10 cellular contexts compared by ENCODE assay signal in the genomic region with DNA sequence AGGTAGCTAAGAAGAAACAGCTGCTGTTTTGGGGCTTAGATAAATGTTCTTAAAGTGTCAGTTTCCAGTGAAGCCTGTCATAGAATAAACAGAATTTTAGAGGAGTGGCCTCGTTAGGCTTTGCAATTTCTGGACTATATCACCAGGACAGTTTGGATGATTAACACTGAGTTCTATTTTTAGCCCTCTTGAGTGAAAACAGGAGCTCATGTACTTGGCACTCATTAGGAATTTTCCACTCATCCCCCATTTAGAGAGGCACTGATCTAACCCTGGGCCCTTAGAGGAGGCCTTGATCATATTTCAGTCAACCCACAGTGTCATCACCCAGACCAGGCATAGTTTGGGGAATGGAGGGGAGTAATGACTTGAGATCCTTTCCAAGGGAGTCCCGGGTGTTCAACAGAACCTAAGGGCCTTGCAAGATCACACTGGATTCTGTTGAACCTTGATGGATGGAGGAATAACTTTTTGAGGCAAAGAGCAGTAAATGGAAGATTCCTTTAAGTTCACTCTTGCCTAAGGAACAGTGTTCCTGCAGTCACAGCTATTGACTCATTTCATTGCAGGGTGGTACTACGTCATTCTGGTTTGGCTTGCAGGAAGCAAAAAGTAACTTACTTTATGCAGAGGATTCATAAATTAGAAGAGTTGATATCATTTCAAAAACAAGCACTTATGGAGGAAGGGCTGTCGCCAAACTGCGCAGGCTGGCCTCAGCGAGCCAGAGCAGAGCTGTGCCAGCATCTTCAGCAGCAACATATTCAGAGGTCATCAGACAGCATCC.
A peak's percentile ranks its signal among the peaks of the same experiment; 100 is the strongest.
DNase-seq lines count a peak whose midpoint lies in the region; ATAC-seq and TF ChIP-seq lines count a peak whose summit lies in the region.
"Had no signal": no experiment of that assay in that cellular context is flagged by ENCODE, and none has a peak within 500 bp of the region (broad histone marks: within the 10 kb centered on the region; RNA-seq: fewer than 3 reads in every experiment).

No MANE protein-coding gene starts in this region.

- H3K9me3 ChIP-seq in SU-DHL-6 (ENCODE audit: insufficient read depth, low read length) (no peaks in the 10 kb centered on the region), smooth muscle cell (replicated peaks; ENCODE audit: low read depth) (no peaks in the 10 kb centered on the region)

- H3K27me3 Mint-ChIP-seq in HFFc6 (ENCODE audit: insufficient read depth): peaks cover 13% of the 10 kb centered on the region

- peak overlapping the region; percentile 77 for H3K4me3 Mint-ChIP-seq in HFFc6
- H3K4me3 Mint-ChIP-seq: activated naive CD8-positive, alpha-beta T cell treated with anti-CD3 and anti-CD28 coated beads, Interleukin-2, amount 10 ng/mL, durations not matched to agents 7 days and 5 days had no signal

- peak overlapping the region; percentile 18; the same call in 1 of the 2 replicates for H3K27ac ChIP-seq in SU-DHL-6 (ENCODE audit: low read depth, low read length)
- peak overlapping the region; percentile 94 for H3K27ac ChIP-seq in smooth muscle cell (ENCODE audit: low read depth)

- no peaks in the 10 kb centered on the region for H3K36me3 ChIP-seq in SU-DHL-6 (ENCODE audit: low read length)
- no peaks in the 10 kb centered on the region for H3K36me3 ChIP-seq in smooth muscle cell (ENCODE audit: low read depth)

- H3K27ac Mint-ChIP-seq in HFFc6: peak overlapping the region; percentile 96
- H3K27ac Mint-ChIP-seq: activated naive CD8-positive, alpha-beta T cell treated with anti-CD3 and anti-CD28 coated beads, Interleukin-2, amount 10 ng/mL, durations not matched to agents 7 days and 5 days had no signal

- no peaks in the 10 kb centered on the region for H3F3A ChIP-seq in SU-DHL-6 (ENCODE audit: insufficient read depth)
- peaks cover 27% of the 10 kb centered on the region for H3F3A ChIP-seq in smooth muscle cell (ENCODE audit: low read depth)

- H3K9me3 Mint-ChIP-seq in HFFc6: no peaks in the 10 kb centered on the region
- H3K9me3 Mint-ChIP-seq: activated naive CD8-positive, alpha-beta T cell treated with anti-CD3 and anti-CD28 coated beads, Interleukin-2, amount 10 ng/mL, durations not matched to agents 7 days and 5 days had no signal

- H4K20me1 ChIP-seq in SU-DHL-6 (ENCODE audit: low read depth, low read length) (no peaks in the 10 kb centered on the region), smooth muscle cell (ENCODE audit: low read depth) (no peaks in the 10 kb centered on the region)

- H3K9ac ChIP-seq in SU-DHL-6 (ENCODE audit: low read length): no peak overlapping the region
- H3K9ac ChIP-seq in smooth muscle cell (ENCODE audit: low read depth): peak overlapping the region; percentile 71

- H3K4me1 Mint-ChIP-seq in HFFc6 (ENCODE audit: low read depth): peaks cover 46% of the 10 kb centered on the region
- H3K4me1 Mint-ChIP-seq: activated naive CD8-positive, alpha-beta T cell treated with anti-CD3 and anti-CD28 coated beads, Interleukin-2, amount 10 ng/mL, durations not matched to agents 7 days and 5 days had no signal

- ATAC-seq in left ventricle myocardium superior: peak; percentile 86
- ATAC-seq in GM19463 (IDR thresholded peaks at IDR 0.05; ENCODE audit: unreplicated experiment): no peak

- WGBS in smooth muscle cell (ENCODE audit: low lambda C conversion rate): 37% methylated on average over 6 of the region's 6 CpGs

- no peak for TF ChIP-seq CTCF in HFFc6 (IDR thresholded peaks at IDR 0.05)
- no peak for TF ChIP-seq CTCF in SU-DHL-6 (IDR thresholded peaks at IDR 0.05; ENCODE audit: insufficient read depth, low read length, poor library complexity, severe bottlenecking)
- TF ChIP-seq CTCF in smooth muscle cell (IDR thresholded peaks at IDR 0.05; ENCODE audit: borderline replicate concordance, insufficient read depth, poor library complexity, severe bottlenecking): no peak

- DNase-seq in HFFc6: peak; percentile 84
- peak; percentile 53 for DNase-seq in left ventricle myocardium superior
- DNase-seq in smooth muscle cell (lab: John Stamatoyannopoulos, UW; ENCODE audit: unreplicated experiment): no peak
- DNase-seq in activated CD8-positive, alpha-beta memory T cell treated with anti-CD3 and anti-CD28 coated beads, Interleukin-2, amount 50 U/mL, for 48 hours: no peak
- DNase-seq in effector CD4-positive, alpha-beta T cell: no peak
- no peak for DNase-seq in effector CD8-positive, alpha-beta T cell (lab: John Stamatoyannopoulos, UW)
- DNase-seq: activated naive CD8-positive, alpha-beta T cell treated with anti-CD3 and anti-CD28 coated beads, Interleukin-2, amount 10 ng/mL, durations not matched to agents 7 days and 5 days; NCI-H1694 treated with DMSO at 0.1 percent for 48 hours had no signal

- H3K27me3 ChIP-seq in SU-DHL-6 (ENCODE audit: low read length) (no peaks in the 10 kb centered on the region), smooth muscle cell (ENCODE audit: low read depth) (peaks cover under 1% of the 10 kb centered on the region)

- H3K4me3 ChIP-seq in SU-DHL-6 (ENCODE audit: insufficient read depth, low read length, poor library complexity, severe bottlenecking) (no peak overlapping the region), smooth muscle cell (no peak overlapping the region)

- H3K4me2 ChIP-seq in SU-DHL-6 (ENCODE audit: low read depth, low read length, poor library complexity, severe bottlenecking) (peak overlapping the region; percentile 5), smooth muscle cell (peak overlapping the region; percentile 71)

- intact Hi-C loops in left ventricle myocardium superior (cut with micrococcal nuclease): no loop called here

- H3K4me1 ChIP-seq in smooth muscle cell (ENCODE audit: low read depth): no peaks in the 10 kb centered on the region

- H3K36me3 Mint-ChIP-seq in HFFc6 (ENCODE audit: low read depth): no peaks in the 10 kb centered on the region; the same call in 1 of the 2 replicates
- H3K36me3 Mint-ChIP-seq: activated naive CD8-positive, alpha-beta T cell treated with anti-CD3 and anti-CD28 coated beads, Interleukin-2, amount 10 ng/mL, durations not matched to agents 7 days and 5 days had no signal

- H2AFZ ChIP-seq in SU-DHL-6 (ENCODE audit: low read depth, low read length, severe bottlenecking): no peak overlapping the region
- H2AFZ ChIP-seq in smooth muscle cell (ENCODE audit: low read depth): peak overlapping the region; percentile 2

- H3K79me2 ChIP-seq in SU-DHL-6 (ENCODE audit: insufficient read depth, low read length) (no peaks in the 10 kb centered on the region), smooth muscle cell (ENCODE audit: low read depth) (no peaks in the 10 kb centered on the region)

- H3K9me2 ChIP-seq in SU-DHL-6 (replicated peaks; ENCODE audit: insufficient read depth, low read length): no peaks in the 10 kb centered on the region

Comparison
In these comparisons a context has a peak if more than half of its experiments do, and no peak if none do; other contexts are left out.
1. DNase-seq: peak in HFFc6 (single experiment) and left ventricle myocardium superior (single experiment); none in smooth muscle cell (single experiment), activated CD8-positive, alpha-beta memory T cell treated with anti-CD3 and anti-CD28 coated beads, Interleukin-2, amount 50 U/mL, for 48 hours (single experiment), effector CD4-positive, alpha-beta T cell (single experiment) and effector CD8-positive, alpha-beta T cell (single experiment).